1 cellular context compared by ENCODE assay signal in genomic region chr17:68019675-68020450, GRCh38.
TF ChIP-seq lines count a peak whose summit lies in the region.

No MANE protein-coding gene starts in this region.

TF ChIP-seq in K562, 482 proteins besides CTCF, POLR2A, EP300 and RAD21 (continued from another document):
- peak; percentile 94 for TF ChIP-seq MGA (IDR thresholded peaks at IDR 0.05)
- TF ChIP-seq HEY1 (CRISPR knock-in tag; IDR thresholded peaks at IDR 0.05; ENCODE audit: borderline replicate concordance) = no peak
- no peak for TF ChIP-seq ZNF41 (CRISPR knock-in tag; conservative IDR thresholded peaks at IDR 0.05)
- TF ChIP-seq ZNF282 (CRISPR knock-in tag; IDR thresholded peaks at IDR 0.05) = 0 out of 2 replicates have a peak, but pooled peaks have one; percentile 25
- peak; percentile 95 for TF ChIP-seq RNF2 (IDR thresholded peaks at IDR 0.05)
- peak; percentile 93 for TF ChIP-seq CHAMP1 (IDR thresholded peaks at IDR 0.05)
- TF ChIP-seq CBX3 (IDR thresholded peaks at IDR 0.05; ENCODE audit: borderline replicate concordance in 1 of 2, low read length in 2 of 2) = peak in 1 of 2 experiments; percentile 76; a peak in 1 of 3 replicates
- TF ChIP-seq SIN3B (IDR thresholded peaks at IDR 0.05; ENCODE audit: low read depth) = no peak; the same call in 1 of the 2 replicates
- peak; percentile 69 for TF ChIP-seq TCF3 (CRISPR knock-in tag; IDR thresholded peaks at IDR 0.05)
- no peak for TF ChIP-seq HNRNPH1 (optimal IDR thresholded peaks at IDR 0.05; ENCODE audit: low read depth, low read length)
- no peak for TF ChIP-seq ZNF584 (CRISPR knock-in tag; IDR thresholded peaks at IDR 0.05; ENCODE audit: low read depth)
- TF ChIP-seq FOXK2 (conservative IDR thresholded peaks at IDR 0.05 in 1 of 2, IDR thresholded peaks at IDR 0.05 in 1 of 2; ENCODE audit: low read depth in 2 of 2) = peak; percentile 10 to 80; a peak in 2 of 4 replicates
- TF ChIP-seq TBL1XR1 (IDR thresholded peaks at IDR 0.05; ENCODE audit: low read length in 2 of 2) = peak; percentile 64 to 99
- TF ChIP-seq PYGO2 (tag; IDR thresholded peaks at IDR 0.05) = no peak
- no peak for TF ChIP-seq FOXO4 (CRISPR knock-in tag; IDR thresholded peaks at IDR 0.05)
- TF ChIP-seq ZNF551 (CRISPR knock-in tag; IDR thresholded peaks at IDR 0.05) = no peak
- no peak for TF ChIP-seq ZNF695 (CRISPR knock-in tag; IDR thresholded peaks at IDR 0.05)
- no peak for TF ChIP-seq HNRNPK (IDR thresholded peaks at IDR 0.05; ENCODE audit: low read depth, low read length, poor library complexity, severe bottlenecking)
- no peak for TF ChIP-seq ZC3H8 (IDR thresholded peaks at IDR 0.05)
- TF ChIP-seq KAT2B (IDR thresholded peaks at IDR 0.05; ENCODE audit: low read depth, low read length) = peak; percentile 43
- TF ChIP-seq FUS (optimal IDR thresholded peaks at IDR 0.05; ENCODE audit: low read depth, low read length) = no peak
- TF ChIP-seq RBM22 (IDR thresholded peaks at IDR 0.05; ENCODE audit: low read depth, low read length, poor library complexity, severe bottlenecking) = peak; percentile 94
- no peak for TF ChIP-seq XRCC3 (IDR thresholded peaks at IDR 0.05)
- peak; percentile 100 for TF ChIP-seq POLR2H (tag; IDR thresholded peaks at IDR 0.05; ENCODE audit: low read depth)
- TF ChIP-seq RBM39 (optimal IDR thresholded peaks at IDR 0.05; ENCODE audit: low read depth, low read length) = no peak
- TF ChIP-seq ZNF583 (CRISPR knock-in tag; IDR thresholded peaks at IDR 0.05) = no peak
- no peak for TF ChIP-seq EHMT2 (IDR thresholded peaks at IDR 0.05)
- peak; percentile 85 for TF ChIP-seq MEIS2 (IDR thresholded peaks at IDR 0.05; ENCODE audit: partially characterized antibody)
- no peak for TF ChIP-seq HOMEZ (CRISPR knock-in tag; IDR thresholded peaks at IDR 0.05)
- no peak for TF ChIP-seq MED1 (CRISPR knock-in tag; IDR thresholded peaks at IDR 0.05; ENCODE audit: borderline replicate concordance)
- no peak for TF ChIP-seq PTTG1 (tag; IDR thresholded peaks at IDR 0.05; ENCODE audit: low read depth)
- TF ChIP-seq ZNF280A (IDR thresholded peaks at IDR 0.05; ENCODE audit: low read depth, partially characterized antibody) = no peak
- TF ChIP-seq ETV5 (CRISPR knock-in tag; IDR thresholded peaks at IDR 0.05; ENCODE audit: low read depth) = peak; percentile 83
- no peak for TF ChIP-seq ATF1 (CRISPR knock-in tag; IDR thresholded peaks at IDR 0.05)
- peak; percentile 86 for TF ChIP-seq ATF1 (tag; IDR thresholded peaks at IDR 0.05)
- TF ChIP-seq COPS2 (conservative IDR thresholded peaks at IDR 0.05) = no peak
- TF ChIP-seq SMAD4 (CRISPR knock-in tag; conservative IDR thresholded peaks at IDR 0.05) = peak; percentile 81
- TF ChIP-seq MTA3 (IDR thresholded peaks at IDR 0.05; ENCODE audit: borderline replicate concordance) = peak; percentile 76; the same call in 1 of the 2 replicates
- TF ChIP-seq FOXM1 (IDR thresholded peaks at IDR 0.05; ENCODE audit: low read depth) = no peak
- TF ChIP-seq FOXM1 (CRISPR knock-in tag; IDR thresholded peaks at IDR 0.05; ENCODE audit: low read depth) = no peak
- no peak for TF ChIP-seq NR4A1 (CRISPR knock-in tag; IDR thresholded peaks at IDR 0.05)
- TF ChIP-seq NR4A1 (tag; IDR thresholded peaks at IDR 0.05) = peak; percentile 77
- TF ChIP-seq KLF1 (tag; IDR thresholded peaks at IDR 0.05) = 0 out of 2 replicates have a peak, but pooled peaks have one; percentile 37
- TF ChIP-seq GATA2 (CRISPR knock-in tag; IDR thresholded peaks at IDR 0.05) = peak; percentile 68
- peak; percentile 85 for TF ChIP-seq THAP12 (CRISPR knock-in tag; IDR thresholded peaks at IDR 0.05)
- no peak for TF ChIP-seq ZNF354B (CRISPR knock-in tag; IDR thresholded peaks at IDR 0.05)
